22 cellular contexts compared by ENCODE assay signal in the genomic region with DNA sequence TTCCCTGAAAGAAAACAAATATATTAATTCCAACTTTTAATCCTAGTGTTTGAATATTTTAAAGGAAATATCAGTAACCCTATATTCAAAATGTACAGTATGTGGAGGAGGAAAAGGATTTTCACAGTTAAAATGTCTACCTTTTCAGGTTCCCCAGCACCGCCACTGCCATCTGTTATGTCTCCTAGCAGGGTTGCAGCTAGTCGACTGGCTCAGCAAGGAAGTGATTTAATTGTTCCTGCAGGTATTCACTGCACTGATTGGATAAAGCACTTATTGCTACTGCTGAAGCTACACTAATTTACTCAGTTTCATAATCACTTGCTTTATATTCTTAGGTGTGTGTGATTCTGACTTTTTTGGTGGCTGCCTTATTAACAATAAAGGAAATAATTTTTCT.
"Had no signal": no experiment of that assay in that cellular context is flagged by ENCODE, and none has a peak within 500 bp of the region (broad histone marks: within the 10 kb centered on the region; RNA-seq: fewer than 3 reads in every experiment).

No MANE protein-coding gene starts in this region.

- H3K27ac Mint-ChIP-seq: activated naive CD4-positive, alpha-beta T cell treated with anti-CD3 and anti-CD28 coated beads, Interleukin-2, amount 50 U/mL, for 24 hours; dendritic cell treated with granulocyte-macrophage colony-stimulating factor and Interleukin-4, amounts not matched to agents 40 ng/mL and 50 ng/mL, for 4 days; naive thymus-derived CD4-positive, alpha-beta T cell; stimulated activated effector memory CD8-positive, alpha-beta T cell treated with anti-CD3 and anti-CD28 coated beads, Interleukin-12 subunit alpha, Interleukin-12 subunit beta, amount 100 ng/mL, for 72 hours; stimulated activated naive CD8-positive, alpha-beta T cell treated with anti-CD3 and anti-CD28 coated beads, Interleukin-15, amount 100 ng/mL, for 72 hours had no signal

- H3K27me3 ChIP-seq: body of pancreas, cardiac muscle cell, foreskin keratinocyte, tibial artery had no signal

- H3K4me3 ChIP-seq: body of pancreas, cardiac muscle cell, lower lobe of right lung, tibial artery had no signal

- H3K27me3 Mint-ChIP-seq: activated naive CD4-positive, alpha-beta T cell treated with anti-CD3 and anti-CD28 coated beads, Interleukin-2, amount 50 U/mL, for 24 hours; dendritic cell treated with granulocyte-macrophage colony-stimulating factor and Interleukin-4, amounts not matched to agents 40 ng/mL and 50 ng/mL, for 4 days; naive thymus-derived CD4-positive, alpha-beta T cell; stimulated activated naive CD8-positive, alpha-beta T cell treated with anti-CD3 and anti-CD28 coated beads, Interleukin-15, amount 100 ng/mL, for 72 hours had no signal

- H3K9me3 Mint-ChIP-seq: naive thymus-derived CD4-positive, alpha-beta T cell; stimulated activated effector memory CD8-positive, alpha-beta T cell treated with anti-CD3 and anti-CD28 coated beads, Interleukin-12 subunit alpha, Interleukin-12 subunit beta, amount 100 ng/mL, for 72 hours; stimulated activated naive CD8-positive, alpha-beta T cell treated with anti-CD3 and anti-CD28 coated beads, Interleukin-15, amount 100 ng/mL, for 72 hours had no signal

- H3K4me1 Mint-ChIP-seq: activated naive CD4-positive, alpha-beta T cell treated with anti-CD3 and anti-CD28 coated beads, Interleukin-2, amount 50 U/mL, for 24 hours; naive thymus-derived CD4-positive, alpha-beta T cell; stimulated activated effector memory CD8-positive, alpha-beta T cell treated with anti-CD3 and anti-CD28 coated beads, Interleukin-12 subunit alpha, Interleukin-12 subunit beta, amount 100 ng/mL, for 72 hours; stimulated activated naive CD8-positive, alpha-beta T cell treated with anti-CD3 and anti-CD28 coated beads, Interleukin-15, amount 100 ng/mL, for 72 hours had no signal

- H3K9me3 ChIP-seq: body of pancreas, lower lobe of right lung, tibial artery had no signal

- H3K4me3 Mint-ChIP-seq: activated naive CD4-positive, alpha-beta T cell treated with anti-CD3 and anti-CD28 coated beads, Interleukin-2, amount 50 U/mL, for 24 hours; dendritic cell treated with granulocyte-macrophage colony-stimulating factor and Interleukin-4, amounts not matched to agents 40 ng/mL and 50 ng/mL, for 4 days; naive thymus-derived CD4-positive, alpha-beta T cell; neural crest cell; stimulated activated effector memory CD8-positive, alpha-beta T cell treated with anti-CD3 and anti-CD28 coated beads, Interleukin-12 subunit alpha, Interleukin-12 subunit beta, amount 100 ng/mL, for 72 hours; stimulated activated naive CD8-positive, alpha-beta T cell treated with anti-CD3 and anti-CD28 coated beads, Interleukin-15, amount 100 ng/mL, for 72 hours had no signal

- H3K36me3 ChIP-seq: lower lobe of right lung had no signal

- DNase-seq: activated CD4-positive, alpha-beta T cell treated with anti-CD3 and anti-CD28 coated beads, Interleukin-2, amount 50 U/mL, for 1 hour; activated CD4-positive, CD25-positive, alpha-beta regulatory T cell treated with anti-CD3 and anti-CD28 coated beads, Interleukin-2, amount 50 U/mL, for 72 hours; activated gamma-delta T cell treated with Interleukin-2 at 50 U/mL for 16 hours; activated T-cell treated with anti-CD3 and anti-CD28 coated beads, Interleukin-2, amount 50 U/mL, for 1 hour; anterior cingulate cortex; effector CD4-positive, alpha-beta T cell; foreskin keratinocyte; hypothalamus; kidney; lower lobe of right lung; mesendoderm; naive thymus-derived CD4-positive, alpha-beta T cell; small intestine; stimulated activated CD4-positive, alpha-beta T cell treated with anti-CD3 and anti-CD28 coated beads, Interleukin-2, amount 100 ng/mL, for 24 hours; stimulated activated naive CD8-positive, alpha-beta T cell treated with anti-CD3 and anti-CD28 coated beads, Interleukin-15, amount 100 ng/mL, for 72 hours; tibial artery had no signal

- H3K4me1 ChIP-seq: body of pancreas, foreskin keratinocyte, lower lobe of right lung, tibial artery had no signal

- H3K27ac ChIP-seq: body of pancreas, cardiac muscle cell, foreskin keratinocyte, lower lobe of right lung, tibial artery had no signal
